In the genomic region with DNA sequence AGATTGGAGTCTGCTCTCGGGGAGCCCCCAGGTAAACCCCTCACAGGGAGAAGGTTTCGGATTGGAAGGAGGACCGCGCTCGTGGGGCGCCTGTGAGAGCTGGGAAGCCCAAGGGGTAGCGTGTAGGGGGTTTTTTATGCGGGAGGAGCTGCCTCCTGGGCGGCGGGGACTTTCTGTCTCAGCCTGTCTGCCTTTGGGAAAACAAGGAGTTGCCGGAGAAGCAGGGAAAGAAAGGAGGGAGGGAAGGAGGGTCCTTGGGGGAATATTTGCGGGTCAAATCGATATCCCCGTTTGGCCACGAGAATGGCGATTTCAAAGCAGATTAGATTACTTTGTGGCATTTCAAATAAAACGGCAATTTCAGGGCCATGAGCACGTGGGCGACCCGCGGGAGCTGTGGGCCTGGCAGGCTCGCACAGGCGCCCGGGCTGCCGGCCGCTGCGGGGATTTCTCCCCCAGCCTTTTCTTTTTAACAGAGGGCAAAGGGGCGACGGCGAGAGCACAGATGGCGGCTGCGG, we compare ENCODE assay signal across 13 cellular contexts. TPM values are rescaled to one million over a fixed set of nuclear protein-coding genes. Genes with fewer than 3 reads are reported as not detected.
DNase-seq lines count a peak whose midpoint lies in the region; ATAC-seq, FAIRE-seq and TF ChIP-seq lines count a peak whose summit lies in the region.
"Had no signal": no experiment of that assay in that cellular context is flagged by ENCODE, and none has a peak within 500 bp of the region (broad histone marks: within the 10 kb centered on the region; RNA-seq: fewer than 3 reads in every experiment).

No MANE protein-coding gene starts in this region.

- POLR2A ChIA-PET in endothelial cell of umbilical vein (lab: Charles Lee), result no interaction called here

- no peaks in the 10 kb centered on the region for H3K9me3 ChIP-seq in endothelial cell of umbilical vein (replicated peaks; ENCODE audit: control insufficient read depth, insufficient read depth, low read length)
- H3K9me3 ChIP-seq in neuron (ENCODE audit: low read length), result no peaks in the 10 kb centered on the region

- DNase-seq in stimulated activated naive CD8-positive, alpha-beta T cell treated with anti-CD3 and anti-CD28 coated beads, Interleukin-15, Interleukin-2, amounts not matched to agents 100 U/mL and 50 U/mL, for 24 hours, result no peak
- DNase-seq in endothelial cell of umbilical vein (ENCODE audit: low read depth, low spot score), result no peak
- no peak for DNase-seq in CD1c-positive myeloid dendritic cell (ENCODE audit: extremely low spot score)
- no peak for DNase-seq in GF-D8 (lab: John Stamatoyannopoulos, UW)
- DNase-seq: HFFc6, small intestine had no signal

- H3K36me3 ChIP-seq in endothelial cell of umbilical vein (ENCODE audit: control insufficient read depth in 2 of 2, extremely low read depth in 1 of 2, insufficient read depth in 2 of 2, low read length in 2 of 2) (no peaks in the 10 kb centered on the region), neuron (ENCODE audit: insufficient read depth, low read length) (no peaks in the 10 kb centered on the region)
- H3K36me3 ChIP-seq: BLaER1 treated with 17β-estradiol and CSF1 and Interleukin-3, amounts not matched to agents 10 nM and 100 nM had no signal

- CTCF ChIA-PET in endothelial cell of umbilical vein (lab: Charles Lee), result interaction anchor here (0.6 kb wide), 1 partner anchor 78 kb away, joined by 3 read pairs; no protein-coding TSS in a partner anchor

- no peak overlapping the region for H3K9ac ChIP-seq in endothelial cell of umbilical vein (replicated peaks; ENCODE audit: extremely low read depth, insufficient read depth, low read length)
- H3K9ac ChIP-seq: BLaER1 treated with 17β-estradiol and CSF1 and Interleukin-3, amounts not matched to agents 10 nM and 100 nM had no signal

- peaks cover 91 to 100% of the 10 kb centered on the region in 2 experiments for H3K27me3 ChIP-seq in endothelial cell of umbilical vein (ENCODE audit: control insufficient read depth in 2 of 2, insufficient read depth in 2 of 2, low read length in 2 of 2)
- H3K27me3 ChIP-seq in neuron (ENCODE audit: insufficient read depth, low read length), result peaks cover 96% of the 10 kb centered on the region

- H3K27ac Mint-ChIP-seq in stimulated activated naive CD8-positive, alpha-beta T cell treated with anti-CD3 and anti-CD28 coated beads, Interleukin-15, Interleukin-2, amounts not matched to agents 100 ng/mL and 50 ng/mL, for 24 hours, result no peak overlapping the region
- H3K27ac Mint-ChIP-seq: HFFc6 had no signal

- no peaks in the 10 kb centered on the region for H3K9me1 ChIP-seq in endothelial cell of umbilical vein (replicated peaks; ENCODE audit: control insufficient read depth, extremely low read depth, insufficient read depth, low read length)

- peaks cover 82% of the 10 kb centered on the region for H3K27me3 Mint-ChIP-seq in stimulated activated naive CD8-positive, alpha-beta T cell treated with anti-CD3 and anti-CD28 coated beads, Interleukin-15, Interleukin-2, amounts not matched to agents 100 ng/mL and 50 ng/mL, for 24 hours

- H3K4me3 Mint-ChIP-seq in stimulated activated naive CD8-positive, alpha-beta T cell treated with anti-CD3 and anti-CD28 coated beads, Interleukin-15, Interleukin-2, amounts not matched to agents 100 ng/mL and 50 ng/mL, for 24 hours, result peak overlapping the region; percentile 23
- H3K4me3 Mint-ChIP-seq: HFFc6 had no signal

- no peak overlapping the region for H3K4me2 ChIP-seq in endothelial cell of umbilical vein (ENCODE audit: insufficient read depth, low read length)

- H3K4me1 ChIP-seq in endothelial cell of umbilical vein (ENCODE audit: control insufficient read depth, extremely low read depth, insufficient read depth, low read length) (no peaks in the 10 kb centered on the region), neuron (ENCODE audit: insufficient read depth, low read length) (peaks cover 21% of the 10 kb centered on the region)

- dilution Hi-C loops in endothelial cell of umbilical vein (cut with MboI; ENCODE audit: extremely low pct_ligation_motif_present, low sequenced_read_pairs), result no loop called here

- H2AFZ ChIP-seq in endothelial cell of umbilical vein (ENCODE audit: low read depth, low read length) (no peak overlapping the region), neuron (ENCODE audit: low read depth, low read length) (peak overlapping the region; percentile 53)

- no peak for ATAC-seq in stimulated activated naive CD8-positive, alpha-beta T cell treated with anti-CD3 and anti-CD28 coated beads, Interleukin-15, Interleukin-2, amounts not matched to agents 100 U/mL and 50 U/mL, for 24 hours
- ATAC-seq in GM19328 (IDR thresholded peaks at IDR 0.05; ENCODE audit: unreplicated experiment) (no peak), HG02885 (IDR thresholded peaks at IDR 0.05; ENCODE audit: poor library complexity, unreplicated experiment) (no peak)

- no peaks in the 10 kb centered on the region for H3K79me2 ChIP-seq in endothelial cell of umbilical vein (ENCODE audit: control insufficient read depth, insufficient read depth, low read length)

- no peaks in the 10 kb centered on the region for H3K36me3 Mint-ChIP-seq in stimulated activated naive CD8-positive, alpha-beta T cell treated with anti-CD3 and anti-CD28 coated beads, Interleukin-15, Interleukin-2, amounts not matched to agents 100 ng/mL and 50 ng/mL, for 24 hours (ENCODE audit: low read depth)

- H4K20me1 ChIP-seq in endothelial cell of umbilical vein (replicated peaks; ENCODE audit: control insufficient read depth, extremely low read depth, insufficient read depth, low read length), result no peaks in the 10 kb centered on the region

- peaks cover 41% of the 10 kb centered on the region for H3K4me1 Mint-ChIP-seq in stimulated activated naive CD8-positive, alpha-beta T cell treated with anti-CD3 and anti-CD28 coated beads, Interleukin-15, Interleukin-2, amounts not matched to agents 100 ng/mL and 50 ng/mL, for 24 hours (ENCODE audit: low read depth)

- no peak for TF ChIP-seq CTCF in endothelial cell of umbilical vein (IDR thresholded peaks at IDR 0.05; ENCODE audit: extremely low read depth in 1 of 2, insufficient read depth in 1 of 2, low read depth in 1 of 2, low read length in 2 of 2)

- BruUV-seq in endothelial cell of umbilical vein (replicated peaks; lab: Mats Ljungman, UMichigan), result no TSS peak

- no peak for TF ChIP-seq POLR2A in endothelial cell of umbilical vein (IDR thresholded peaks at IDR 0.05; ENCODE audit: low read depth, low read length)

- no peak overlapping the region for H3K27ac ChIP-seq in endothelial cell of umbilical vein (ENCODE audit: insufficient read depth, low read depth, low read length)
- H3K27ac ChIP-seq: BLaER1 treated with 17β-estradiol and CSF1 and Interleukin-3, amounts not matched to agents 10 nM and 100 nM had no signal

- H3K4me3 ChIP-seq in endothelial cell of umbilical vein (replicated peaks in 1 of 3; ENCODE audit: insufficient read depth in 1 of 3, low read depth in 1 of 3, low read length in 3 of 3) (no peak overlapping the region), neuron (ENCODE audit: low read length) (no peak overlapping the region)
- H3K4me3 ChIP-seq: BLaER1 treated with 17β-estradiol and CSF1 and Interleukin-3, amounts not matched to agents 10 nM and 100 nM had no signal

- no peak for FAIRE-seq in endothelial cell of umbilical vein (lab: Jason Lieb, UNC)
- FAIRE-seq: GM19239, small intestine had no signal

- H3K9me3 Mint-ChIP-seq in stimulated activated naive CD8-positive, alpha-beta T cell treated with anti-CD3 and anti-CD28 coated beads, Interleukin-15, Interleukin-2, amounts not matched to agents 100 ng/mL and 50 ng/mL, for 24 hours, result no peaks in the 10 kb centered on the region
- H3K9me3 Mint-ChIP-seq: HFFc6 had no signal

- intact Hi-C loops in endothelial cell of umbilical vein (cut with micrococcal nuclease), result loop anchor here (5.0 kb wide), 1 partner anchor 286 kb away; no protein-coding TSS in a partner anchor

TF ChIP-seq in endothelial cell of umbilical vein, 7 proteins besides CTCF, POLR2A, EP300 and RAD21:
- TF ChIP-seq, protein P1, sequence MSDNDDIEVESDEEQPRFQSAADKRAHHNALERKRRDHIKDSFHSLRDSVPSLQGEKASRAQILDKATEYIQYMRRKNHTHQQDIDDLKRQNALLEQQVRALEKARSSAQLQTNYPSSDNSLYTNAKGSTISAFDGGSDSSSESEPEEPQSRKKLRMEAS (IDR thresholded peaks at IDR 0.05; ENCODE audit: insufficient read depth, insufficient read length), result no peak
- TF ChIP-seq EZH2 (IDR thresholded peaks at IDR 0.05; ENCODE audit: borderline replicate concordance, low read depth, low read length, severe bottlenecking), result peak; percentile 89
- TF ChIP-seq POLR2AphosphoS5 (IDR thresholded peaks at IDR 0.05; ENCODE audit: insufficient read depth, low read depth, low read length), result no peak

RNA-seq across cellular contexts. Expression of a gene that starts 9.7 kb away (rescaled TPM):
- not detected in 2 replicates for total RNA-seq in endothelial cell of umbilical vein
- not detected in 2 replicates for polyA plus RNA-seq in endothelial cell of umbilical vein
- polyA plus RNA-seq in endothelial cell of umbilical vein (2011; cell fraction: cytosol; rRNA removed), result not detected in 2 replicates
- polyA plus RNA-seq in endothelial cell of umbilical vein (2011; cell fraction: nucleus; rRNA removed), result not detected in 2 replicates
- polyA plus RNA-seq in endothelial cell of umbilical vein (2012), result 0.04 and 0.14 TPM in 2 replicates
- not detected in 2 replicates for polyA minus RNA-seq in endothelial cell of umbilical vein
- 5.3 TPM for polyA minus RNA-seq in endothelial cell of umbilical vein (2011; cell fraction: cytosol; rRNA and poly(A)+ RNA removed)
- not detected in 2 replicates for polyA minus RNA-seq in endothelial cell of umbilical vein (2011; cell fraction: nucleus; rRNA and poly(A)+ RNA removed)
- total RNA-seq: HFFc6, liver had no signal
